Comparison of ENCODE assay signal across 8 cellular contexts in the genomic region with DNA sequence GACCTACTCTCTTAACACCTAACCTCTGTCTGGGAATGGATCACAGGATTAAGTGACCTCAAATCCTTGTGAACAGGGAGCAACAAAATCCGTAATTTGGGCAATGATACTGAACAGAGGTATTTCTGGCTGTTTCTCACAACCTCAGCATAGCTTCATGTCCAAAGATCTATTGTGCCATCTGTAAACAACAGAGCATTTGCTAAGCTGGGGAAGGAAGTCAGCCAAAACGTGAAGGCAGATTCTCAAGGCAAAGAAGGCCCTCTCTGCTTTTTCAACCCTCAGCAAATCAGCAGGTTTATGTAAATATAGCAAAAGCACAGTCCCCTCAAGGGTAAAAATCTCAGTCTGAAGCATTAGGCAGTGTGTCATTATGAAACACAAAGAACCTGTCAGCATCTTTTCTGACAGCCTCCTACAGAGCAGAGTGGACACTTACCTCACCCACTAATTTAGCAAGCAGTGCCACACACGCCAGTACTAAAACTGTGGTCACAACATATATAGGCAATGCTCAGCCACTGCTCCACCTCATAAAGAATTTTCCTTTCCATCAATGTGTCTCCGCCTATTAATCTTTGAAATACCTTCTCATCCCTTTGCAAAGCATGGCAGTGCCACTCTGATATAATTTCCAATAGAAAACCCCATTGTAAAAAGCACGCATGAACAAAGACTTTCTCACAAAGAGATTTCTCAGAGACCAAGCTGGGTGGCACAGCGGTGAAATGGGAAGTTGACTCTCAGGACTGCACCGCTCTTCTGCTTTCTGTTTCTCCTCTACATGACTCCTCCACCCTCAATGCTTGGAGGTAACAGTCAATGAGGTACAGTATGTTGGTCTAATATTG.
DNase-seq lines count a peak whose midpoint lies in the region; ATAC-seq and TF ChIP-seq lines count a peak whose summit lies in the region.

No MANE protein-coding gene starts in this region.

- TF ChIP-seq CTCF in LNCaP clone FGC (IDR thresholded peaks at IDR 0.05; ENCODE audit: control insufficient read depth, extremely low read depth, insufficient read depth): no peak

- peak overlapping the region in 1 of 2 donors; percentile 17 for H3K27ac Mint-ChIP-seq in activated naive CD4-positive, alpha-beta T cell treated with anti-CD3 and anti-CD28 coated beads, Interleukin-2, amount 50 U/mL, for 72 hours
- peak overlapping the region; percentile 95 for H3K27ac Mint-ChIP-seq in memory B cell

- H3K9me3 Mint-ChIP-seq in activated naive CD4-positive, alpha-beta T cell treated with anti-CD3 and anti-CD28 coated beads, Interleukin-2, amount 50 U/mL, for 72 hours: peaks cover 0 to 3% of the 10 kb centered on the region in 2 donors
- H3K9me3 Mint-ChIP-seq in memory B cell: no peaks in the 10 kb centered on the region

- 0 out of 2 replicates have a peak overlapping the region, but pooled peaks have one; percentile 1 for H3K4me3 ChIP-seq in LNCaP clone FGC (ENCODE audit: low read depth, low read length)

- H3K27me3 Mint-ChIP-seq in memory B cell: no peaks in the 10 kb centered on the region

- H3K36me3 Mint-ChIP-seq in activated naive CD4-positive, alpha-beta T cell treated with anti-CD3 and anti-CD28 coated beads, Interleukin-2, amount 50 U/mL, for 72 hours: peaks cover 0 to 19% of the 10 kb centered on the region in 2 donors
- no peaks in the 10 kb centered on the region for H3K36me3 Mint-ChIP-seq in memory B cell

- peaks cover 61% of the 10 kb centered on the region for H3K4me1 Mint-ChIP-seq in memory B cell

- peak; percentile 77 for ATAC-seq in GM21786 (IDR thresholded peaks at IDR 0.05; ENCODE audit: unreplicated experiment)
- ATAC-seq in activated naive CD4-positive, alpha-beta T cell treated with anti-CD3 and anti-CD28 coated beads, Interleukin-2, amount 50 U/mL, for 72 hours: peak; percentile 90 to 92
- ATAC-seq in memory B cell (ENCODE audit: low read depth): peak; percentile 91

- peak overlapping the region; percentile 74 for H3K4me3 Mint-ChIP-seq in memory B cell

- DNase-seq in DMS153 (lab: John Stamatoyannopoulos, UW) (peak; percentile 23), DMS153 treated with DMSO at 0.1 percent for 48 hours (lab: John Stamatoyannopoulos, UW; ENCODE audit: unreplicated experiment) (no peak), LNCaP clone FGC (ENCODE audit: low read depth) (peak; percentile 81), memory B cell (ENCODE audit: low spot score in 2 of 2) (peak in 1 of 2 donors; percentile 49), GF-D8 (lab: John Stamatoyannopoulos, UW) (no peak), T1000 (lab: John Stamatoyannopoulos, UW) (no peak)
- DNase-seq in activated naive CD4-positive, alpha-beta T cell treated with anti-CD3 and anti-CD28 coated beads, Interleukin-2, amount 50 U/mL, for 72 hours (ENCODE audit: low spot score in 2 of 2): no peak

Comparison
In these comparisons a context has a peak if more than half of its experiments do, and no peak if none do; other contexts are left out.
1. DNase-seq: peak in DMS153 (single experiment) and LNCaP clone FGC (single experiment); none in DMS153 treated with DMSO at 0.1 percent for 48 hours (single experiment), activated naive CD4-positive, alpha-beta T cell treated with anti-CD3 and anti-CD28 coated beads, Interleukin-2, amount 50 U/mL, for 72 hours (0 of 2), GF-D8 (single experiment) and T1000 (single experiment).
2. Peak in every context shown above with its lines, with median percentiles within 50 percentile points of each other: ATAC-seq.